12 cellular contexts compared by ENCODE assay signal in the genomic region with DNA sequence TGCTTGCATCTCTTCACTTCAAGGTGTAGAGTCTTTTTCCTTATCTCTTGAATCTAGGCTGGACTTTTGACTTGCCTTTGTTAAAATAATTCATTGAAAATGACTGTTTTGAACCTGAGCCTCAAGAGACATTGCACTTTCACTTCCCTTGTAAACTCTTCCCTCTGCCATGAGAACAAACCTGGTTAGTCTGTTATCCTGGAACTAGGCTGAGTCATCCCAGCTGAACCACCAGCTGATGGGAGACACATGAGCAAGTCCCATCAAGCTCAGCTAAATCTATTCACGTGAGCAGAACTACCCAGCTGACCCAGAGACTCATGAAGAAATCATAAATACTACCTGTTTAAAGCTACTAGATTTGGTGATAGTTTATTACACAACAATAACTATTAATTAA.
DNase-seq lines count a peak whose midpoint lies in the region; ATAC-seq, FAIRE-seq and TF ChIP-seq lines count a peak whose summit lies in the region.
"Had no signal": no experiment of that assay in that cellular context is flagged by ENCODE, and none has a peak within 500 bp of the region (broad histone marks: within the 10 kb centered on the region; RNA-seq: fewer than 3 reads in every experiment).

No MANE protein-coding gene starts in this region.

- H3K27ac ChIP-seq in coronary artery (no peak overlapping the region), esophagus squamous epithelium (no peak overlapping the region)
- H3K27ac ChIP-seq: gastroesophageal sphincter had no signal

- no peak overlapping the region for H3K4me3 ChIP-seq in coronary artery
- H3K4me3 ChIP-seq in esophagus squamous epithelium = no peak overlapping the region
- H3K4me3 ChIP-seq: gastroesophageal sphincter had no signal

- no peaks in the 10 kb centered on the region for H3K9me3 Mint-ChIP-seq in stimulated activated naive CD8-positive, alpha-beta T cell treated with anti-CD3 and anti-CD28 coated beads, Interleukin-15, amount 100 ng/mL, for 72 hours
- H3K9me3 Mint-ChIP-seq: activated CD4-positive, alpha-beta memory T cell treated with anti-CD3 and anti-CD28 coated beads, Interleukin-2, amount 10 ng/mL, durations not matched to agents 7 days and 5 days had no signal

- DNase-seq in H54 (ENCODE audit: insufficient read length, low spot score) (peak; percentile 2), NCI-H2227 (lab: John Stamatoyannopoulos, UW; ENCODE audit: unreplicated experiment) (no peak), coronary artery (ENCODE audit: low spot score) (no peak), esophagus squamous epithelium (lab: John Stamatoyannopoulos, UW) (no peak)
- DNase-seq in stimulated activated naive CD8-positive, alpha-beta T cell treated with anti-CD3 and anti-CD28 coated beads, Interleukin-15, amount 100 ng/mL, for 72 hours = no peak
- DNase-seq: activated CD4-positive, alpha-beta memory T cell treated with anti-CD3 and anti-CD28 coated beads, Interleukin-2, amount 10 ng/mL, durations not matched to agents 7 days and 5 days; CD4-positive, CD25-positive, alpha-beta regulatory T cell; natural killer cell had no signal

- no peak overlapping the region for H3K27ac Mint-ChIP-seq in stimulated activated naive CD8-positive, alpha-beta T cell treated with anti-CD3 and anti-CD28 coated beads, Interleukin-15, amount 100 ng/mL, for 72 hours
- H3K27ac Mint-ChIP-seq: activated CD4-positive, alpha-beta memory T cell treated with anti-CD3 and anti-CD28 coated beads, Interleukin-2, amount 10 ng/mL, durations not matched to agents 7 days and 5 days; CD4-positive, CD25-positive, alpha-beta regulatory T cell; natural killer cell had no signal

- no peaks in the 10 kb centered on the region for H3K4me1 ChIP-seq in esophagus squamous epithelium
- H3K4me1 ChIP-seq: gastroesophageal sphincter had no signal

- 0 to 29% methylated on average over 1 of the region's 1 CpG for WGBS in esophagus squamous epithelium, 2 donors

- intact Hi-C loops in esophagus squamous epithelium (cut with DNase I) = no loop called here

- H3K4me3 Mint-ChIP-seq in stimulated activated naive CD8-positive, alpha-beta T cell treated with anti-CD3 and anti-CD28 coated beads, Interleukin-15, amount 100 ng/mL, for 72 hours = no peak overlapping the region
- H3K4me3 Mint-ChIP-seq: activated CD4-positive, alpha-beta memory T cell treated with anti-CD3 and anti-CD28 coated beads, Interleukin-2, amount 10 ng/mL, durations not matched to agents 7 days and 5 days; CD4-positive, CD25-positive, alpha-beta regulatory T cell; natural killer cell had no signal

- no peaks in the 10 kb centered on the region for H3K27me3 Mint-ChIP-seq in stimulated activated naive CD8-positive, alpha-beta T cell treated with anti-CD3 and anti-CD28 coated beads, Interleukin-15, amount 100 ng/mL, for 72 hours
- H3K27me3 Mint-ChIP-seq: activated CD4-positive, alpha-beta memory T cell treated with anti-CD3 and anti-CD28 coated beads, Interleukin-2, amount 10 ng/mL, durations not matched to agents 7 days and 5 days had no signal

- H3K9me3 ChIP-seq in esophagus squamous epithelium = no peaks in the 10 kb centered on the region
- H3K9me3 ChIP-seq: gastroesophageal sphincter had no signal

- H3K4me1 Mint-ChIP-seq in stimulated activated naive CD8-positive, alpha-beta T cell treated with anti-CD3 and anti-CD28 coated beads, Interleukin-15, amount 100 ng/mL, for 72 hours = no peaks in the 10 kb centered on the region
- H3K4me1 Mint-ChIP-seq: activated CD4-positive, alpha-beta memory T cell treated with anti-CD3 and anti-CD28 coated beads, Interleukin-2, amount 10 ng/mL, durations not matched to agents 7 days and 5 days; CD4-positive, CD25-positive, alpha-beta regulatory T cell; natural killer cell had no signal

- no peak for TF ChIP-seq POLR2A in GM18505 (IDR thresholded peaks at IDR 0.05; ENCODE audit: borderline replicate concordance, extremely low read depth, insufficient read depth, insufficient read length)
- TF ChIP-seq POLR2A in H54 (IDR thresholded peaks at IDR 0.05; ENCODE audit: low read depth, low read length) = no peak
- no peak for TF ChIP-seq POLR2A in esophagus squamous epithelium (IDR thresholded peaks at IDR 0.05)

- H3K27me3 ChIP-seq in esophagus squamous epithelium = no peaks in the 10 kb centered on the region
- H3K27me3 ChIP-seq: gastroesophageal sphincter had no signal

- no peak for TF ChIP-seq CTCF in coronary artery (IDR thresholded peaks at IDR 0.05)
- no peak for TF ChIP-seq CTCF in esophagus squamous epithelium (IDR thresholded peaks at IDR 0.05)

- peak; percentile 75 for ATAC-seq in GM18505 (IDR thresholded peaks at IDR 0.05; ENCODE audit: unreplicated experiment)
- ATAC-seq in HG03565 (IDR thresholded peaks at IDR 0.05; ENCODE audit: unreplicated experiment) = peak; percentile 82
- ATAC-seq in esophagus mucosa = peak; percentile 58
- ATAC-seq in stimulated activated naive CD8-positive, alpha-beta T cell treated with anti-CD3 and anti-CD28 coated beads, Interleukin-15, amount 100 ng/mL, for 72 hours = no peak
- ATAC-seq: gastroesophageal sphincter, natural killer cell had no signal

- FAIRE-seq in H54 (lab: Jason Lieb, UNC) = no peak

- no peaks in the 10 kb centered on the region for H3K36me3 ChIP-seq in esophagus squamous epithelium
- H3K36me3 ChIP-seq: gastroesophageal sphincter had no signal
